26 cellular contexts compared by ENCODE assay signal in the genomic region with DNA sequence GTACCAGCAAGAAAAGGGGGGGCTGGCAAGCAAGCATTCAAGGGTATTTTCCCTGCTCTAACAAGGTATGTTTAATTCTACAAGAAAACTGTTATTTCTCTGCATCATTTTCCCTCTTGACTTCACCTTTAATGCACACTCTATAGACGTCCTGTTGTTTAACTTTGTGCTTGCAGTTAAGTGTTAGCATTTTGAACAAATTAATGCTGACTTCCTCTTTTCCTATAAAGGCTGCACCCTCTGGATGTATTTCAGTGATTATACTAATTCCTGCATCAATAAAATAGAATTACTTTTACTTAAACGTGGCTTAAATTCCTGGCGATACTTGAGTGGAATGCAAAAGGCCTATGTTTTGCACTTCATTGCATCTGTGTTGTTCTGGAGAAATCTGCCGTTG.
"Had no signal": no experiment of that assay in that cellular context is flagged by ENCODE, and none has a peak within 500 bp of the region (broad histone marks: within the 10 kb centered on the region; RNA-seq: fewer than 3 reads in every experiment).

No MANE protein-coding gene starts in this region.

- DNase-seq: cortex of kidney; effector CD8-positive, alpha-beta T cell; effector memory CD8-positive, alpha-beta T cell; endodermal cell; erythroblast; esophagus squamous epithelium; foreskin fibroblast; foreskin melanocyte; gastrocnemius medialis; glutamatergic neuron; head of caudate nucleus; heart right ventricle; hippocampal formation; left cardiac atrium; left lung; left ventricle myocardium superior; lower lobe of right lung; mesenchymal stem cell; mucosa of descending colon; naive B cell; naive thymus-derived CD8-positive, alpha-beta T cell had no signal

- H3K27ac ChIP-seq: epithelial cell of prostate, esophagus squamous epithelium, gastrocnemius medialis, heart right ventricle, left lung, lower lobe of right lung had no signal

- ATAC-seq: effector memory CD8-positive, alpha-beta T cell; esophagus mucosa; gastrocnemius medialis; heart right ventricle; left cardiac atrium; left lung; left ventricle myocardium superior; lower lobe of right lung; mucosa of descending colon; naive thymus-derived CD8-positive, alpha-beta T cell had no signal

- H3K9me3 ChIP-seq: esophagus squamous epithelium, gastrocnemius medialis, heart right ventricle, left lung, lower lobe of right lung, mucosa of descending colon had no signal

- H3K4me1 ChIP-seq: esophagus squamous epithelium, gastrocnemius medialis, left lung, lower lobe of right lung had no signal

- H3K4me3 ChIP-seq: esophagus squamous epithelium, gastrocnemius medialis, heart right ventricle, left lung, lower lobe of right lung, mucosa of descending colon had no signal

- H3K27me3 ChIP-seq: gastrocnemius medialis, heart right ventricle had no signal

- FAIRE-seq: endometrium, islet of Langerhans, keratinocyte had no signal

- H3K36me3 ChIP-seq: esophagus squamous epithelium, gastrocnemius medialis, heart right ventricle, left lung, lower lobe of right lung had no signal
